8 cellular contexts compared by ENCODE assay signal in the genomic region with DNA sequence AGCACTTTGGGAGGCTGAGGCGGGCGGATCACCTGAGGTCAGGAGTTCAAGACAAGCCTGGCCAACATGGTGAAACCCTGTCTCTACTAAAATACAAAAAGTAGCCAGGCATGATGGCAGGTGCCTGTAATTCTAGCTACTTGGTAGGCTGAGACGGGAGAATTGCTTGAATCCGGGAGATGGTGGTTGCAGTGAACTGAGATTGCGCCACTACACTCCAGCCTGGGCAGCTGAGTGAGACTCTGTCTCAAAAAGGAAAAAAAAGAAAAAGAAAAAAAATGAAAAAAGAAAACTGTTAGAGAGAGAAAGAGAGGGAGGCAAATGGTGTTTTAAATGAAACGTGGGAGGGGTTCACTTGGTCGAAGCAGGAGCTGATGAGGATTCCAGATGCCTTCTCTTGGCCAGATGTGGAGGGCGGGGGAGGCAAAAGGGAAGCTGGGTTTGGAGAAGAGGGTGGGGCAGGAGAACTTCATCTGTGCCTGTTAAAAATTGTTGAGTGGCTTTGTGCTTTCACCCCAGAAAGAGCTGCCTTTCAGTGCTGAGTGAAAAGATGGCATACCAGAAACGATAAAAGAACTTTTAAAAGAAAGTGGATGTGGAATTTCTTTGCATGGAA. TPM values are rescaled to one million over a fixed set of nuclear protein-coding genes. Genes with fewer than 3 reads are reported as not detected.
DNase-seq lines count a peak whose midpoint lies in the region; ATAC-seq, FAIRE-seq and TF ChIP-seq lines count a peak whose summit lies in the region.

No MANE protein-coding gene starts in this region.

- no peaks in the 10 kb centered on the region for H3K27me3 ChIP-seq in ACC112 (ENCODE audit: insufficient read depth, low read length)

- no peak overlapping the region for H2AFZ ChIP-seq in ACC112 (ENCODE audit: low read length, unreplicated experiment)

- no peak for ATAC-seq in naive B cell (ENCODE audit: low read depth in 2 of 2)

- H3K9me3 Mint-ChIP-seq in dendritic cell treated with granulocyte-macrophage colony-stimulating factor and Interleukin-4, amounts not matched to agents 40 ng/mL and 50 ng/mL, for 4 days = no peaks in the 10 kb centered on the region
- H3K9me3 Mint-ChIP-seq in naive B cell = no peaks in the 10 kb centered on the region

- H3K4me3 Mint-ChIP-seq in dendritic cell treated with granulocyte-macrophage colony-stimulating factor and Interleukin-4, amounts not matched to agents 40 ng/mL and 50 ng/mL, for 4 days = peak overlapping the region; percentile 78
- H3K4me3 Mint-ChIP-seq in naive B cell = peak overlapping the region in 5 of 8 donors; percentile 75 to 92 (median 85)

- no peak for FAIRE-seq in H54 (lab: Jason Lieb, UNC)

- DNase-seq in KBM-7 (peak; percentile 64), naive B cell (no peak), H54 (ENCODE audit: insufficient read length, low spot score) (no peak), OCI-M1 (lab: John Stamatoyannopoulos, UW) (no peak), NCI-H1048 (lab: John Stamatoyannopoulos, UW) (no peak)
- no peak for DNase-seq in activated effector memory CD4-positive, alpha-beta T cell treated with anti-CD3 and anti-CD28 coated beads, Interleukin-2, amount 50 U/mL, for 16 hours

- H3K4me1 ChIP-seq in ACC112 (ENCODE audit: control insufficient read depth, insufficient read depth, low read length, unreplicated experiment) = peaks cover 66% of the 10 kb centered on the region

- H3K4me1 Mint-ChIP-seq in dendritic cell treated with granulocyte-macrophage colony-stimulating factor and Interleukin-4, amounts not matched to agents 40 ng/mL and 50 ng/mL, for 4 days (ENCODE audit: low read depth) = peaks cover 78% of the 10 kb centered on the region
- peaks cover 16 to 32% (median 30%) of the 10 kb centered on the region in 3 donors for H3K4me1 Mint-ChIP-seq in naive B cell

- TF ChIP-seq POLR2A in H54 (IDR thresholded peaks at IDR 0.05; ENCODE audit: low read depth, low read length) = no peak

- peaks cover 3% of the 10 kb centered on the region for H3K27me3 Mint-ChIP-seq in dendritic cell treated with granulocyte-macrophage colony-stimulating factor and Interleukin-4, amounts not matched to agents 40 ng/mL and 50 ng/mL, for 4 days
- peaks cover 24 to 51% (median 32%) of the 10 kb centered on the region in 3 donors for H3K27me3 Mint-ChIP-seq in naive B cell

- peak overlapping the region; percentile 95 for H3K4me3 ChIP-seq in ACC112 (ENCODE audit: low read depth, low read length)

- intact Hi-C loops in dendritic cell treated with granulocyte-macrophage colony-stimulating factor and Interleukin-4, amounts not matched to agents 40 ng/mL and 50 ng/mL, for 4 days (cut with micrococcal nuclease) = loop anchor here (1.0 kb wide), 1 partner anchor 11 kb away; no protein-coding TSS in a partner anchor

- H3K36me3 ChIP-seq in ACC112 (ENCODE audit: insufficient read depth, low read length) = peaks cover 4% of the 10 kb centered on the region; the same call in 1 of the 2 replicates

- peaks cover 67% of the 10 kb centered on the region for H3K79me2 ChIP-seq in ACC112 (ENCODE audit: control insufficient read depth, insufficient read depth, low read length, unreplicated experiment)

- in situ Hi-C loops in KBM-7 (cut with MboI; ENCODE audit: low pct_unique_long_range_greater_than_20kb, low sequenced_read_pairs) = no loop called here

- peak overlapping the region; percentile 86 for H3K27ac Mint-ChIP-seq in dendritic cell treated with granulocyte-macrophage colony-stimulating factor and Interleukin-4, amounts not matched to agents 40 ng/mL and 50 ng/mL, for 4 days
- H3K27ac Mint-ChIP-seq in naive B cell = peak overlapping the region in 4 of 6 donors; percentile 3 to 53 (median 37)

- peak overlapping the region; percentile 99 for H3K27ac ChIP-seq in ACC112 (ENCODE audit: low read depth, low read length)

- peaks cover 28% of the 10 kb centered on the region for H3K36me3 Mint-ChIP-seq in dendritic cell treated with granulocyte-macrophage colony-stimulating factor and Interleukin-4, amounts not matched to agents 40 ng/mL and 50 ng/mL, for 4 days (ENCODE audit: low read depth)
- no peaks in the 10 kb centered on the region for H3K36me3 Mint-ChIP-seq in naive B cell

RNA-seq across cellular contexts. Expression of gene EMP1, which starts 1.1 kb away (rescaled TPM):
- under 1 TPM in 1 of 6 donors, not detected in 5; 0.96 TPM for polyA plus RNA-seq in naive B cell (ENCODE audit: low read depth in 6 of 6)
